Comparison of ENCODE assay signal across 1 cellular context in genomic region chr11:121127809-121128208, GRCh38.
TF ChIP-seq lines count a peak whose summit lies in the region.

No MANE protein-coding gene starts in this region.

TF ChIP-seq in K562, 482 proteins besides CTCF, POLR2A, EP300 and RAD21:
- TF ChIP-seq ZNF592 (IDR thresholded peaks at IDR 0.05) (no peak), SETDB1 (IDR thresholded peaks at IDR 0.05; ENCODE audit: low read length) (no peak), CLOCK (CRISPR knock-in tag; IDR thresholded peaks at IDR 0.05; ENCODE audit: borderline replicate concordance) (no peak), HINFP (tag; conservative IDR thresholded peaks at IDR 0.05; ENCODE audit: low read depth) (no peak), CBX8 (IDR thresholded peaks at IDR 0.05; ENCODE audit: borderline replicate concordance, extremely low read depth, low read depth, low read length, poor library complexity, severe bottlenecking) (no peak), MAX (CRISPR knock-in tag; IDR thresholded peaks at IDR 0.05) (no peak), ETV6 (IDR thresholded peaks at IDR 0.05; ENCODE audit: borderline replicate concordance in 1 of 2, low read depth in 2 of 2, low read length in 1 of 2) (no peak), ETV6 (CRISPR knock-in tag; IDR thresholded peaks at IDR 0.05; ENCODE audit: borderline replicate concordance) (no peak), HDAC8 (tag; IDR thresholded peaks at IDR 0.05) (no peak), MYBL2 (IDR thresholded peaks at IDR 0.05; ENCODE audit: low read depth) (no peak), MYBL2 (CRISPR knock-in tag; IDR thresholded peaks at IDR 0.05; ENCODE audit: borderline replicate concordance) (no peak), ZBTB33 (CRISPR knock-in tag; IDR thresholded peaks at IDR 0.05) (no peak), ZBTB9 (CRISPR knock-in tag; IDR thresholded peaks at IDR 0.05) (no peak), ZBTB7A (IDR thresholded peaks at IDR 0.05; ENCODE audit: borderline replicate concordance, control insufficient read depth, low read depth, low read length) (no peak), NR2C1 (IDR thresholded peaks at IDR 0.05) (no peak), NR2C1 (tag; IDR thresholded peaks at IDR 0.05) (no peak), HBP1 (CRISPR knock-in tag; IDR thresholded peaks at IDR 0.05) (no peak), SMAD4 (CRISPR knock-in tag; conservative IDR thresholded peaks at IDR 0.05) (no peak), MCM3 (IDR thresholded peaks at IDR 0.05) (no peak), ZBTB26 (CRISPR knock-in tag; IDR thresholded peaks at IDR 0.05) (no peak)
TF ChIP-seq in K562: peak in this region for 0.
